ENCODE assay signal across 15 cellular contexts in the genomic region with DNA sequence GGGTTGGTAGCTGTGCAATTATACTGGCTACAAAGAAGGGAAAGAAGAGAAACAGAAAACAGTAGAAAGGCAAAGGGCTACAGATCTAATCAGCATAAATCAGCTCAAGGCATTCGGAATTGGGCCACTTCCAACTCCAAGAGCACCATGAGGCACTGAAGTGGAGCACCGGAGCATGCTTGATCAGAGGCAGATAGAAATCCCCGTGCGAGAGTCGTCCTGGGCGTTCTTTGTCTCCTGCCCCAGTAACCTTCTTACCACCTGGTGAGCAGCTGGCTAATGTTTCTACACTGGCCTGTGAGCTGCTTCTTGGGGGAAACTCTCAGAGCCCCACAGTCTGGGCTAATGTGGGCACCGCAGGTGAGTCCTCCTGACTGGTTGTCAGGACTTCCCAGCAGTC. TPM values are rescaled to one million over a fixed set of nuclear protein-coding genes. Genes with fewer than 3 reads are reported as not detected.
DNase-seq lines count a peak whose midpoint lies in the region; ATAC-seq, FAIRE-seq and TF ChIP-seq lines count a peak whose summit lies in the region.
"Had no signal": no experiment of that assay in that cellular context is flagged by ENCODE, and none has a peak within 500 bp of the region (broad histone marks: within the 10 kb centered on the region; RNA-seq: fewer than 3 reads in every experiment).

No MANE protein-coding gene starts in this region.

- no peak for TF ChIP-seq EP300 in A549 (IDR thresholded peaks at IDR 0.05)

- peak overlapping the region; percentile 28 for H3K27ac Mint-ChIP-seq in activated T-helper 1 cell treated with anti-CD3 and anti-CD28 coated beads, Interleukin-12 subunit alpha, Interleukin-12 subunit beta, Interleukin-2, Interleukin-4 antibody, amounts not matched to agents 30 ng/mL and 10 ng/mL and 1 ng/mL, durations not matched to agents 14 hours and 24 hours and 36 hours
- no peak overlapping the region for H3K27ac Mint-ChIP-seq in effector memory CD8-positive, alpha-beta T cell

- no peaks in the 10 kb centered on the region for H3K9me3 Mint-ChIP-seq in activated T-helper 1 cell treated with anti-CD3 and anti-CD28 coated beads, Interleukin-12 subunit alpha, Interleukin-12 subunit beta, Interleukin-2, Interleukin-4 antibody, amounts not matched to agents 30 ng/mL and 10 ng/mL and 1 ng/mL, durations not matched to agents 14 hours and 24 hours and 36 hours
- no peaks in the 10 kb centered on the region for H3K9me3 Mint-ChIP-seq in effector memory CD8-positive, alpha-beta T cell

- POLR2A ChIA-PET in A549 (lab: Yijun Ruan, JAX): no interaction called here

- intact Hi-C loops in activated T-helper 1 cell treated with anti-CD3 and anti-CD28 coated beads, Interleukin-12 subunit alpha, Interleukin-12 subunit beta, Interleukin-2, Interleukin-4 antibody, amounts not matched to agents 30 ng/mL and 10 ng/mL and 1 ng/mL, durations not matched to agents 14 hours and 24 hours and 36 hours (cut with micrococcal nuclease): no loop called here
- intact Hi-C loops in posterior vena cava (cut with DNase I): no loop called here

- no peaks in the 10 kb centered on the region for H3K9me3 ChIP-seq in A549
- H3K9me3 ChIP-seq: ovary, SJSA1 had no signal

- ATAC-seq in A549: no peak
- no peak for ATAC-seq in effector memory CD8-positive, alpha-beta T cell (replicated peaks)

- no peaks in the 10 kb centered on the region for H3K27me3 Mint-ChIP-seq in activated T-helper 1 cell treated with anti-CD3 and anti-CD28 coated beads, Interleukin-12 subunit alpha, Interleukin-12 subunit beta, Interleukin-2, Interleukin-4 antibody, amounts not matched to agents 30 ng/mL and 10 ng/mL and 1 ng/mL, durations not matched to agents 14 hours and 24 hours and 36 hours (ENCODE audit: insufficient read depth)
- no peaks in the 10 kb centered on the region for H3K27me3 Mint-ChIP-seq in effector memory CD8-positive, alpha-beta T cell

- TF ChIP-seq CTCF in A549 (IDR thresholded peaks at IDR 0.05): no peak

- CTCF ChIA-PET in A549 (lab: Yijun Ruan, JAX): interaction anchor here (1.0 to 13.0 kb wide), 3 partner anchors 71 to 281 kb away, joined by 3 to 66 read pairs (median 3); no protein-coding TSS in a partner anchor

- WGBS in A549 (ENCODE audit: missing lambda C conversion rate): 89% methylated on average over 6 of the region's 7 CpGs

- peaks cover 100% of the 10 kb centered on the region for H3K4me1 ChIP-seq in A549

- no peak overlapping the region for H3K4me3 ChIP-seq in A549
- H3K4me3 ChIP-seq: HAP-1, ovary, SJSA1 had no signal

- no peak for TF ChIP-seq RAD21 in A549 (conservative IDR thresholded peaks at IDR 0.05 in 1 of 2, IDR thresholded peaks at IDR 0.05 in 1 of 2)

- peak in 1 of 2 experiments; percentile 29 for DNase-seq in A549 (ENCODE audit: low read depth in 1 of 2, low spot score in 1 of 2)
- DNase-seq in activated T-helper 1 cell treated with anti-CD3 and anti-CD28 coated beads, Interleukin-12 subunit alpha, Interleukin-12 subunit beta, Interleukin-2, Interleukin-4 antibody, amounts not matched to agents 30 ng/mL and 10 ng/mL and 1 ng/mL, durations not matched to agents 14 hours and 24 hours and 36 hours (ENCODE audit: low spot score): no peak
- peak; percentile 65 for DNase-seq in left kidney (ENCODE audit: low read depth, low spot score)
- DNase-seq in retina: peak; percentile 43
- DNase-seq in activated gamma-delta T cell (lab: John Stamatoyannopoulos, UW): no peak
- no peak for DNase-seq in effector memory CD8-positive, alpha-beta T cell
- no peak for DNase-seq in effector CD8-positive, alpha-beta T cell (lab: John Stamatoyannopoulos, UW)
- no peak for DNase-seq in posterior vena cava (ENCODE audit: low spot score)
- DNase-seq: DND-41, NCI-H1417 treated with DMSO at 0.1 percent for 48 hours, NCI-H82, ovary had no signal

- peak overlapping the region; percentile 93 to 94 for H3K27ac ChIP-seq in A549
- H3K27ac ChIP-seq: ovary, SJSA1 had no signal

- peaks cover 73% of the 10 kb centered on the region for H3K36me3 Mint-ChIP-seq in activated T-helper 1 cell treated with anti-CD3 and anti-CD28 coated beads, Interleukin-12 subunit alpha, Interleukin-12 subunit beta, Interleukin-2, Interleukin-4 antibody, amounts not matched to agents 30 ng/mL and 10 ng/mL and 1 ng/mL, durations not matched to agents 14 hours and 24 hours and 36 hours (ENCODE audit: low read depth)
- H3K36me3 Mint-ChIP-seq in effector memory CD8-positive, alpha-beta T cell (ENCODE audit: insufficient read depth): peaks cover 24% of the 10 kb centered on the region

- H3K4me3 Mint-ChIP-seq in activated T-helper 1 cell treated with anti-CD3 and anti-CD28 coated beads, Interleukin-12 subunit alpha, Interleukin-12 subunit beta, Interleukin-2, Interleukin-4 antibody, amounts not matched to agents 30 ng/mL and 10 ng/mL and 1 ng/mL, durations not matched to agents 14 hours and 24 hours and 36 hours: no peak overlapping the region
- H3K4me3 Mint-ChIP-seq in effector memory CD8-positive, alpha-beta T cell: no peak overlapping the region

- peak overlapping the region; percentile 92 for H3K4me2 ChIP-seq in A549

- peaks cover 82% of the 10 kb centered on the region for H3K4me1 Mint-ChIP-seq in activated T-helper 1 cell treated with anti-CD3 and anti-CD28 coated beads, Interleukin-12 subunit alpha, Interleukin-12 subunit beta, Interleukin-2, Interleukin-4 antibody, amounts not matched to agents 30 ng/mL and 10 ng/mL and 1 ng/mL, durations not matched to agents 14 hours and 24 hours and 36 hours (ENCODE audit: low read depth)
- peaks cover 44 to 71% of the 10 kb centered on the region in 2 donors for H3K4me1 Mint-ChIP-seq in effector memory CD8-positive, alpha-beta T cell (ENCODE audit: low read depth in 2 of 2)

- no peak for TF ChIP-seq POLR2A in A549 (IDR thresholded peaks at IDR 0.05; ENCODE audit: low read length)

- FAIRE-seq in A549 (lab: Jason Lieb, UNC): no peak
- FAIRE-seq: GM18507 had no signal

TF ChIP-seq in A549, 52 proteins besides CTCF, POLR2A, EP300 and RAD21:
- TF ChIP-seq FOXS1 (CRISPR knock-in tag; IDR thresholded peaks at IDR 0.05): no peak
- TF ChIP-seq ESRRA (IDR thresholded peaks at IDR 0.05; ENCODE audit: borderline replicate concordance, low read length): no peak
- no peak for TF ChIP-seq HOXB13 (CRISPR knock-in tag; IDR thresholded peaks at IDR 0.05; ENCODE audit: low read depth)
- no peak; the same call in 1 of the 2 replicates for TF ChIP-seq POLR2AphosphoS2 (conservative IDR thresholded peaks at IDR 0.05; ENCODE audit: low read length)
- no peak for TF ChIP-seq PBX3 (IDR thresholded peaks at IDR 0.05)
- TF ChIP-seq BHLHE40 (IDR thresholded peaks at IDR 0.05; ENCODE audit: low read depth, low read length): no peak
- TF ChIP-seq CHD4 (IDR thresholded peaks at IDR 0.05; ENCODE audit: borderline replicate concordance): no peak
- no peak for TF ChIP-seq ZFP36 (IDR thresholded peaks at IDR 0.05; ENCODE audit: borderline replicate concordance, partially characterized antibody)
- no peak for TF ChIP-seq JUNB (IDR thresholded peaks at IDR 0.05)
- no peak for TF ChIP-seq CEBPB (IDR thresholded peaks at IDR 0.05)
- no peak for TF ChIP-seq MAFK (IDR thresholded peaks at IDR 0.05; ENCODE audit: partially characterized antibody)
- TF ChIP-seq HOXA7 (CRISPR knock-in tag; IDR thresholded peaks at IDR 0.05): no peak; the same call in 1 of the 2 replicates
- no peak for TF ChIP-seq FOSB (CRISPR knock-in tag; IDR thresholded peaks at IDR 0.05)
- TF ChIP-seq ZNF302 (CRISPR knock-in tag; IDR thresholded peaks at IDR 0.05): no peak
- TF ChIP-seq HOXB5 (CRISPR knock-in tag; IDR thresholded peaks at IDR 0.05): no peak
- TF ChIP-seq, protein P1, sequence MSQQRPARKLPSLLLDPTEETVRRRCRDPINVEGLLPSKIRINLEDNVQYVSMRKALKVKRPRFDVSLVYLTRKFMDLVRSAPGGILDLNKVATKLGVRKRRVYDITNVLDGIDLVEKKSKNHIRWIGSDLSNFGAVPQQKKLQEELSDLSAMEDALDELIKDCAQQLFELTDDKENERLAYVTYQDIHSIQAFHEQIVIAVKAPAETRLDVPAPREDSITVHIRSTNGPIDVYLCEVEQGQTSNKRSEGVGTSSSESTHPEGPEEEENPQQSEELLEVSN (IDR thresholded peaks at IDR 0.05; ENCODE audit: borderline replicate concordance, low read depth): no peak
- TF ChIP-seq NFE2L2 (conservative IDR thresholded peaks at IDR 0.05; ENCODE audit: low read length): no peak

RNA-seq across cellular contexts. Expression of gene NEDD9, which starts 16.7 kb away (rescaled TPM):
- polyA plus RNA-seq in A549 (2011; rRNA removed) (79.6 and 82.5 TPM in 2 replicates), A549 (2017; fragmentation: RNase III; extraction: RNeasy Plus Mini Kit Qiagen cat#74134 plus additional on column Dnase treatment) (43.6 to 47.9 TPM (median 46.7 TPM) in 3 replicates)
- 58.4 and 71.1 TPM in 2 replicates for polyA plus RNA-seq in A549 (2012; cell fraction: cytosol; rRNA removed)
- polyA plus RNA-seq in A549 (2012; cell fraction: nucleus; rRNA removed): 106 and 118 TPM in 2 replicates
- polyA minus RNA-seq in A549 (2011; rRNA and poly(A)+ RNA removed): 212 and 221 TPM in 2 replicates
- total RNA-seq in activated T-helper 1 cell treated with anti-CD3 and anti-CD28 coated beads, Interleukin-12 subunit alpha, Interleukin-12 subunit beta, Interleukin-2, Interleukin-4 antibody, amounts not matched to agents 30 ng/mL and 10 ng/mL and 1 ng/mL, durations not matched to agents 14 hours and 24 hours and 36 hours: 53.2 and 62.1 TPM in 2 replicates
- total RNA-seq in posterior vena cava: 100 to 1,000 TPM; 105 to 166 TPM

Comparison
In these comparisons a context has a peak if more than half of its experiments do, and no peak if none do; other contexts are left out.
1. DNase-seq: peak in left kidney (single experiment) and retina (single experiment); none in activated T-helper 1 cell treated with anti-CD3 and anti-CD28 coated beads, Interleukin-12 subunit alpha, Interleukin-12 subunit beta, Interleukin-2, Interleukin-4 antibody, amounts not matched to agents 30 ng/mL and 10 ng/mL and 1 ng/mL, durations not matched to agents 14 hours and 24 hours and 36 hours (single experiment), activated gamma-delta T cell (single experiment), effector memory CD8-positive, alpha-beta T cell (0 of 3), effector CD8-positive, alpha-beta T cell (single experiment) and posterior vena cava (single experiment).